1 cellular context compared by ENCODE assay signal in genomic region chr6:255418-256090, GRCh38.
TF ChIP-seq lines count a peak whose summit lies in the region.

No MANE protein-coding gene starts in this region.

TF ChIP-seq in WTC11, 78 proteins besides CTCF, POLR2A, EP300 and RAD21:
- TF ChIP-seq GABPB1 (CRISPR knock-in tag; IDR thresholded peaks at IDR 0.05), result no peak
- no peak for TF ChIP-seq USF1 (CRISPR knock-in tag; IDR thresholded peaks at IDR 0.05)
- TF ChIP-seq E2F5 (CRISPR knock-in tag; IDR thresholded peaks at IDR 0.05), result no peak
- TF ChIP-seq RELA (CRISPR knock-in tag; IDR thresholded peaks at IDR 0.05; ENCODE audit: borderline replicate concordance), result no peak
- no peak for TF ChIP-seq E2F4 (CRISPR knock-in tag; IDR thresholded peaks at IDR 0.05; ENCODE audit: borderline replicate concordance, low read depth)
- TF ChIP-seq NR2C2 (CRISPR knock-in tag; IDR thresholded peaks at IDR 0.05), result no peak
- no peak for TF ChIP-seq PREB (CRISPR knock-in tag; IDR thresholded peaks at IDR 0.05; ENCODE audit: borderline replicate concordance)
- no peak for TF ChIP-seq NR1H2 (CRISPR knock-in tag; IDR thresholded peaks at IDR 0.05)
- no peak for TF ChIP-seq ETV6 (CRISPR knock-in tag; IDR thresholded peaks at IDR 0.05)
- no peak for TF ChIP-seq CREB1 (CRISPR knock-in tag; IDR thresholded peaks at IDR 0.05)
- no peak for TF ChIP-seq ELF4 (CRISPR knock-in tag; IDR thresholded peaks at IDR 0.05; ENCODE audit: low read depth)
- TF ChIP-seq ZBTB21 (CRISPR knock-in tag; IDR thresholded peaks at IDR 0.05; ENCODE audit: borderline replicate concordance), result no peak
- TF ChIP-seq FOXP1 (CRISPR knock-in tag; IDR thresholded peaks at IDR 0.05; ENCODE audit: borderline replicate concordance), result no peak
TF ChIP-seq in WTC11: peak in this region for 0.
